ENCODE assay signal across 11 cellular contexts in the genomic region with DNA sequence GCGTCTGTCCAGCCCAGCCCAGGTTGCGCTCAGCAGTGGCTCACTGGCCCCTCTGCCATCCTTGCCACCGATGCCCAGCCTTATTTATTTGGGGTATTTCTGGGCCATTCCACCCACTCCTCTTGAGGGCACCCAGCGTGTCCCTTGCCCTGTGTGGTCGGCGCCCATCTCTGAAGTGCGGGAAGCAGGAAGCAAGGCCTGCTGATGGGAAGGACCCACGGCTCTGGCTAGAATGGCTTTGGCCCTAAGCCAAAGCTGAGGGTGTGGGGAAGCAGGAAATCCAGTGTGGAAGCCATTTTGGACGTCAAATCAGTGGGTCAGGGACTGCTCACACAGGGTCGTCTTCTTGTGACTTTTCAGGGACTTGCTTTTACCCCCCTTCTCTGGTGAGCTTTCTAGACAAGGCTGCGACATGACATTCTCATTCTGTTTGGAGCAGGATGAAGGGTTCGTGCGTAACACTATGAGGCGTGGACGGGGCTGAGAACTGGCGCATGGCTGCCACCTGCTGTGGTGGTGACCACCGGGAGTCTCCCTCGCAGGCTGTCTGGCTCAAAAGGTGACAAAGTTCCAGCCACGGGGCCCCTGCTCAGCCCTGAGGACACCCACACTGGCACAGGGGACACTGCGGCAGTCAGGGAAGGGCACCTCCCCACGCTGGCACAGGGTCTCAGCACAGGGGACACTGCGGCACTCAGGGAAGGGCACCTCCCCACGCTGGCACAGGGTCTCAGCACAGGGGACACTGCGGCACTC. TPM values are rescaled to one million over a fixed set of nuclear protein-coding genes. Genes with fewer than 3 reads are reported as not detected.
DNase-seq lines count a peak whose midpoint lies in the region; ATAC-seq and TF ChIP-seq lines count a peak whose summit lies in the region.
"Had no signal": no experiment of that assay in that cellular context is flagged by ENCODE, and none has a peak within 500 bp of the region (broad histone marks: within the 10 kb centered on the region; RNA-seq: fewer than 3 reads in every experiment).

No MANE protein-coding gene starts in this region.

- H3K36me3 Mint-ChIP-seq in progenitor cell of endocrine pancreas (ENCODE audit: insufficient read depth), result no peaks in the 10 kb centered on the region
- H3K36me3 Mint-ChIP-seq: naive B cell had no signal

- no peak overlapping the region for H3K4me3 ChIP-seq in esophagus (ENCODE audit: low read depth in 1 of 2, low read length in 2 of 2)
- H3K4me3 ChIP-seq: tibial artery had no signal

- no peaks in the 10 kb centered on the region for H3K36me3 ChIP-seq in esophagus (ENCODE audit: control insufficient read depth in 2 of 2, insufficient read depth in 2 of 2, low read length in 1 of 2)
- H3K36me3 ChIP-seq: tibial artery had no signal

- H3K4me1 Mint-ChIP-seq in progenitor cell of endocrine pancreas (ENCODE audit: low read depth), result peaks cover 6% of the 10 kb centered on the region

- DNase-seq in DMS53 (lab: John Stamatoyannopoulos, UW), result peak; percentile 53
- DNase-seq in DMS53 treated with DMSO at 0.1 percent for 48 hours (lab: John Stamatoyannopoulos, UW; ENCODE audit: unreplicated experiment), result no peak
- peak; percentile 29 for DNase-seq in NCI-H69 (lab: John Stamatoyannopoulos, UW)
- peak; percentile 7 for DNase-seq in progenitor cell of endocrine pancreas (ENCODE audit: low spot score, unreplicated experiment)
- no peak for DNase-seq in NCI-H187 treated with DMSO at 0.1 percent for 48 hours (lab: John Stamatoyannopoulos, UW)
- no peak for DNase-seq in CD1c-positive myeloid dendritic cell (ENCODE audit: extremely low spot score)
- DNase-seq: naive B cell had no signal

- ATAC-seq in HG03432 (IDR thresholded peaks at IDR 0.05; ENCODE audit: unreplicated experiment), result no peak

- H3K9me3 ChIP-seq in esophagus (ENCODE audit: control insufficient read depth in 2 of 2, insufficient read depth in 1 of 2, low read depth in 1 of 2, low read length in 1 of 2), result no peaks in the 10 kb centered on the region
- H3K9me3 ChIP-seq: tibial artery had no signal

- 61 to 67% methylated on average over 24 of the region's 24 CpGs for WGBS in esophagus, 2 donors

- no peak overlapping the region for H3K27ac Mint-ChIP-seq in progenitor cell of endocrine pancreas
- H3K27ac Mint-ChIP-seq: naive B cell had no signal

- no peak overlapping the region for H3K4me3 Mint-ChIP-seq in progenitor cell of endocrine pancreas (ENCODE audit: low read depth)
- H3K4me3 Mint-ChIP-seq: naive B cell had no signal

- peaks cover 17% of the 10 kb centered on the region for H3K27me3 Mint-ChIP-seq in progenitor cell of endocrine pancreas

- H3K27ac ChIP-seq in esophagus (ENCODE audit: low read depth in 2 of 2, low read length in 1 of 2), result peak overlapping the region; percentile 43 to 47
- H3K27ac ChIP-seq: 22Rv1, tibial artery had no signal

- no peak for TF ChIP-seq CTCF in progenitor cell of endocrine pancreas (IDR thresholded peaks at IDR 0.05; ENCODE audit: unreplicated experiment)

- H3K9me3 Mint-ChIP-seq in progenitor cell of endocrine pancreas (ENCODE audit: low read depth), result no peaks in the 10 kb centered on the region

- no peaks in the 10 kb centered on the region for H3K27me3 ChIP-seq in esophagus (ENCODE audit: control insufficient read depth in 1 of 2, insufficient read depth in 2 of 2, low read length in 2 of 2)

- H3K4me1 ChIP-seq in esophagus (ENCODE audit: control insufficient read depth in 2 of 2, insufficient read depth in 2 of 2, low read length in 1 of 2), result peaks cover 6 to 9% of the 10 kb centered on the region in 2 donors

RNA-seq across cellular contexts. Expression of a gene that starts 50.7 kb away (rescaled TPM):
- 1 to 10 TPM; 4.2 to 4.5 TPM for polyA plus RNA-seq in esophagus
- total RNA-seq in progenitor cell of endocrine pancreas, result 23.9 and 28.3 TPM in 2 replicates

Comparison
In these comparisons a context has a peak if more than half of its experiments do, and no peak if none do; other contexts are left out.
1. DNase-seq: peak in DMS53 (single experiment), NCI-H69 (single experiment) and progenitor cell of endocrine pancreas (single experiment); none in DMS53 treated with DMSO at 0.1 percent for 48 hours (single experiment), NCI-H187 treated with DMSO at 0.1 percent for 48 hours (single experiment) and CD1c-positive myeloid dendritic cell (single experiment).